In genomic region chr14:99158150-99158549, GRCh38 we compare ENCODE assay signal across 17 cellular contexts.
A peak's percentile ranks its signal among the peaks of the same experiment; 100 is the strongest.
DNase-seq lines count a peak whose midpoint lies in the region; ATAC-seq and TF ChIP-seq lines count a peak whose summit lies in the region.
"Had no signal": no experiment of that assay in that cellular context is flagged by ENCODE, and none has a peak within 500 bp of the region (broad histone marks: within the 10 kb centered on the region; RNA-seq: fewer than 3 reads in every experiment).

No MANE protein-coding gene starts in this region.

- 83 to 86% methylated on average over 4 of the region's 4 CpGs for WGBS in sigmoid colon, 2 donors

- no peak overlapping the region for H3K4me3 ChIP-seq in HEK293 (ENCODE audit: low read depth, low read length)
- H3K4me3 ChIP-seq in RWPE2 (ENCODE audit: severe bottlenecking): no peak overlapping the region
- no peak overlapping the region for H3K4me3 ChIP-seq in sigmoid colon
- H3K4me3 ChIP-seq: BLaER1, HAP-1 had no signal

- ATAC-seq in RWPE2 (ENCODE audit: low read depth): no peak
- no peak for ATAC-seq in HG03469 (IDR thresholded peaks at IDR 0.05; ENCODE audit: unreplicated experiment)
- no peak for ATAC-seq in GM18505 (IDR thresholded peaks at IDR 0.05; ENCODE audit: unreplicated experiment)
- ATAC-seq: SK-N-SH treated with all-trans-retinoic acid at 6 μM for 48 hours had no signal

- H3K36me3 ChIP-seq in HEK293 (ENCODE audit: control insufficient read depth in 2 of 2, insufficient read depth in 1 of 2, low read length in 2 of 2) (no peaks in the 10 kb centered on the region), RWPE2 (ENCODE audit: low read depth) (no peaks in the 10 kb centered on the region), sigmoid colon (no peaks in the 10 kb centered on the region)
- H3K36me3 ChIP-seq: BLaER1, HAP-1 had no signal

- H3K9me3 ChIP-seq in HEK293 (ENCODE audit: control insufficient read depth, insufficient read depth, low read depth, low read length) (no peaks in the 10 kb centered on the region), RWPE2 (ENCODE audit: severe bottlenecking) (no peaks in the 10 kb centered on the region), sigmoid colon (no peaks in the 10 kb centered on the region)
- H3K9me3 ChIP-seq: BLaER1, HAP-1 had no signal

- no peak for TF ChIP-seq POLR2A in sigmoid colon (IDR thresholded peaks at IDR 0.05)
- no peak for TF ChIP-seq POLR2A in GM18505 (IDR thresholded peaks at IDR 0.05; ENCODE audit: borderline replicate concordance, extremely low read depth, insufficient read depth, insufficient read length)

- CTCF ChIA-PET in HEK293 (lab: Yijun Ruan, JAX): no interaction called here

- peak; percentile 12 for DNase-seq in RWPE2 (ENCODE audit: low spot score)
- DNase-seq in kidney tubule cell (ENCODE audit: low spot score): peak; percentile 50
- peak; percentile 10 for DNase-seq in sigmoid colon
- DNase-seq in NCI-H526 (lab: John Stamatoyannopoulos, UW): no peak
- DNase-seq: CD8-positive, alpha-beta memory T cell; DMS 273 treated with DMSO at 0.1 percent for 48 hours; EL; NCI-H1092 treated with DMSO at 0.1 percent for 48 hours; NCI-H1694; NCI-H748 treated with DMSO at 0.1 percent for 48 hours; Right ventricle myocardium superior had no signal

- no peaks in the 10 kb centered on the region for H3K27me3 ChIP-seq in RWPE2 (ENCODE audit: insufficient read depth, poor library complexity, severe bottlenecking)
- peaks cover 0 to 5% (median 0%) of the 10 kb centered on the region in 3 donors for H3K27me3 ChIP-seq in sigmoid colon
- H3K27me3 ChIP-seq: BLaER1 had no signal

- H3K27ac ChIP-seq in HEK293 (ENCODE audit: extremely low read depth, low read depth, low read length): no peak overlapping the region
- no peak overlapping the region for H3K27ac ChIP-seq in RWPE2 (ENCODE audit: poor library complexity, severe bottlenecking)
- no peak overlapping the region for H3K27ac ChIP-seq in sigmoid colon
- H3K27ac ChIP-seq: BLaER1 had no signal

- no peaks in the 10 kb centered on the region for H3K4me1 ChIP-seq in HEK293 (ENCODE audit: control insufficient read depth, insufficient read depth, low read length)
- peaks cover 10% of the 10 kb centered on the region for H3K4me1 ChIP-seq in RWPE2 (ENCODE audit: insufficient read depth, poor library complexity, severe bottlenecking)
- H3K4me1 ChIP-seq in sigmoid colon: no peaks in the 10 kb centered on the region
- H3K4me1 ChIP-seq: BLaER1, HAP-1 had no signal

- POLR2A ChIA-PET in HEK293 (lab: Yijun Ruan, JAX): no interaction called here

- no peak for TF ChIP-seq EP300 in sigmoid colon (IDR thresholded peaks at IDR 0.05)

- intact Hi-C loops in sigmoid colon (cut with DNase I): no loop called here

- TF ChIP-seq CTCF in HEK293 (tag by site-specific recombination; IDR thresholded peaks at IDR 0.05): no peak
- no peak for TF ChIP-seq CTCF in RWPE2 (IDR thresholded peaks at IDR 0.05; ENCODE audit: poor library complexity, severe bottlenecking)
- TF ChIP-seq CTCF in sigmoid colon (IDR thresholded peaks at IDR 0.05): no peak

TF ChIP-seq in HEK293, 187 proteins besides CTCF, POLR2A, EP300 and RAD21:
- peak; percentile 63; the same call in 1 of the 2 replicates for TF ChIP-seq ZNF169 (tag by site-specific recombination; IDR thresholded peaks at IDR 0.05)
- TF ChIP-seq SCRT1 (tag by site-specific recombination; IDR thresholded peaks at IDR 0.05; ENCODE audit: borderline replicate concordance): no peak

Comparison
In these comparisons a context has a peak if more than half of its experiments do, and no peak if none do; other contexts are left out.
1. DNase-seq: peak in RWPE2 (single experiment), kidney tubule cell (single experiment) and sigmoid colon (single experiment); none in NCI-H526 (0 of 2).